In the genomic region with DNA sequence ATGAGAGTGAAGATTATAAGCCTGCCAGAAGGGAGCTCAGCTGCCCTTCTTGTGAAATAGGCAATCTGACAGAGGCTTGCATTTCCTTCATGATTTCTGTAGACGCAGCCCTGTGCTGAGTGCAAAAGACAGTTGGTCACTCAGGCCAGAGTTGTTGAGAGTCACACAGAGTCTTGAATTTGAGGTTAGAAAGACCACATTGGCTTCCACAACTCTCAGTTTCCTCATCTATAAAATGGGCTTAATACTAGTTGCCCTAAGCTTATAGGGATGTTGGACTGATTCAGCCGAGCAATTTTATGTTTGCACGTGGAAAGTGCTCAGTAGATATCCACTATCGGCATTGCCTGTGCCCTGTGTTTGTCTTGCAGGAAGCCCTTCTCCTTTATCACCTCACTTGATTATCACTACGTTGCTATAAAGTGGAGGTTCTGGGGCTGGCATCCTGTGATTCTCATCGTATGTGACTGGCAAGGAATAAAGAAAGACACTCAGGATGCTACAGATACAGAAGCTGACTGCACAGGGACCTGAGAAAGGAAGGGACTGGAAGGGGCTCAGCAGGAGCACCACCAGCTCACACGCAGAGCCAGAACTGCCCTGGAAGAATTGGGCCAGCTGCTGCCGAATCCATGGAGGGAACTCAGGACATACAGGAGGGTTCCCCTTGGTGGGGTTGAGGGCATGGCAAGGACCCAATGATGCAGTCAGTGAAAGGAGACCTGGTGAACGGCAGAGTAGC, we compare ENCODE assay signal across 23 cellular contexts. TPM values are rescaled to one million over a fixed set of nuclear protein-coding genes. Genes with fewer than 3 reads are reported as not detected.
"Had no signal": no experiment of that assay in that cellular context is flagged by ENCODE, and none has a peak within 500 bp of the region (broad histone marks: within the 10 kb centered on the region; RNA-seq: fewer than 3 reads in every experiment).

No MANE protein-coding gene starts in this region.

- H3K9me3 Mint-ChIP-seq: activated naive CD8-positive, alpha-beta T cell treated with anti-CD3 and anti-CD28 coated beads, Interleukin-2, amount 50 U/mL, for 24 hours; activated T-cell treated with anti-CD3 and anti-CD28 coated beads, Interleukin-2, amount 50 U/mL, for 4 hours; T-helper 2 cell treated with Interferon-gamma antibody and Interleukin-4, amounts not matched to agents 5 μg/mL and 100 μg/mL, for 36 hours; WTC11 had no signal

- H3K27ac Mint-ChIP-seq: activated CD8-positive, alpha-beta T cell treated with anti-CD3 and anti-CD28 coated beads, Interleukin-2, amount 10 ng/mL, durations not matched to agents 7 days and 5 days; activated naive CD4-positive, alpha-beta T cell treated with anti-CD3 and anti-CD28 coated beads, Interleukin-2, amount 50 U/mL, for 72 hours; activated naive CD8-positive, alpha-beta T cell treated with anti-CD3 and anti-CD28 coated beads, Interleukin-2, amount 50 U/mL, for 24 hours; T-helper 2 cell treated with Interferon-gamma antibody and Interleukin-4, amounts not matched to agents 5 μg/mL and 100 μg/mL, for 36 hours; WTC11 had no signal

- H3K4me3 ChIP-seq: breast epithelium, Peyer's patch, SJSA1 had no signal

- H3K36me3 ChIP-seq: breast epithelium, Peyer's patch, SJSA1 had no signal

- H3K4me1 ChIP-seq: breast epithelium, Peyer's patch had no signal

- H3K4me1 Mint-ChIP-seq: activated naive CD8-positive, alpha-beta T cell treated with anti-CD3 and anti-CD28 coated beads, Interleukin-2, amount 50 U/mL, for 24 hours had no signal

- H3K9me3 ChIP-seq: Peyer's patch, SJSA1 had no signal

- ATAC-seq: activated CD8-positive, alpha-beta T cell treated with anti-CD3 and anti-CD28 coated beads, Interleukin-2, amount 10 ng/mL, durations not matched to agents 7 days and 5 days; activated naive CD4-positive, alpha-beta T cell treated with anti-CD3 and anti-CD28 coated beads, Interleukin-2, amount 50 U/mL, for 72 hours; activated naive CD8-positive, alpha-beta T cell treated with anti-CD3 and anti-CD28 coated beads, Interleukin-2, amount 50 U/mL, for 24 hours; activated T-cell treated with anti-CD3 and anti-CD28 coated beads, Interleukin-2, amount 50 U/mL, for 4 hours; WTC11 had no signal

- H3K36me3 Mint-ChIP-seq: WTC11 had no signal

- H3K27ac ChIP-seq: breast epithelium, Peyer's patch, SJSA1 had no signal

- H3K4me3 Mint-ChIP-seq: activated CD8-positive, alpha-beta T cell treated with anti-CD3 and anti-CD28 coated beads, Interleukin-2, amount 10 ng/mL, durations not matched to agents 7 days and 5 days; activated naive CD8-positive, alpha-beta T cell treated with anti-CD3 and anti-CD28 coated beads, Interleukin-2, amount 50 U/mL, for 24 hours; activated T-cell treated with anti-CD3 and anti-CD28 coated beads, Interleukin-2, amount 50 U/mL, for 4 hours; T-helper 2 cell treated with Interferon-gamma antibody and Interleukin-4, amounts not matched to agents 5 μg/mL and 100 μg/mL, for 36 hours; WTC11 had no signal

- DNase-seq: activated CD4-positive, alpha-beta T cell treated with anti-CD3 and anti-CD28 coated beads for 48 hours; activated CD4-positive, alpha-beta T cell treated with anti-CD3 and anti-CD28 coated beads, Interleukin-2, amount 50 U/mL, for 4 hours; activated CD4-positive, CD25-positive, alpha-beta regulatory T cell treated with anti-CD3 and anti-CD28 coated beads, Interleukin-2, amount 50 U/mL, for 72 hours; activated CD8-positive, alpha-beta T cell treated with anti-CD3 and anti-CD28 coated beads, Interleukin-2, amount 10 ng/mL, durations not matched to agents 7 days and 5 days; activated effector memory CD4-positive, alpha-beta T cell treated with anti-CD3 and anti-CD28 coated beads, Interleukin-2, amount 50 U/mL, for 16 hours; activated naive CD4-positive, alpha-beta T cell treated with Interleukin-2 at 50 U/mL for 16 hours; activated naive CD8-positive, alpha-beta T cell treated with anti-CD3 and anti-CD28 coated beads, Interleukin-2, amount 50 U/mL, for 24 hours; activated T-cell treated with anti-CD3 and anti-CD28 coated beads, Interleukin-2, amount 50 U/mL, for 4 hours; Karpas-422; NCI-H1105 treated with DMSO at 0.1 percent for 48 hours; NCI-H1436 treated with DMSO at 0.1 percent for 48 hours; NCI-H187; NCI-H2081; NCI-H446; NCI-H524; SHP77 had no signal

- H3K27me3 ChIP-seq: breast epithelium, Peyer's patch, SJSA1 had no signal

RNA-seq across cellular contexts. Expression of a gene that starts 19.8 kb away (rescaled TPM):
- total RNA-seq: activated CD8-positive, alpha-beta T cell treated with anti-CD3 and anti-CD28 coated beads, Interleukin-2, amount 10 ng/mL, durations not matched to agents 7 days and 5 days; activated naive CD4-positive, alpha-beta T cell treated with anti-CD3 and anti-CD28 coated beads, Interleukin-2, amount 50 U/mL, for 72 hours; activated T-cell treated with anti-CD3 and anti-CD28 coated beads, Interleukin-2, amount 50 U/mL, for 4 hours; breast epithelium; Peyer's patch; SJSA1; T-helper 1 cell treated with Interleukin-12 subunit alpha and Interleukin-12 subunit beta and Interleukin-4 antibody, amounts not matched to agents 30 ng/mL and 1 ng/mL, for 36 hours; WTC11 had no signal

RNA-seq across cellular contexts. Expression of a gene that starts 32.1 kb away (rescaled TPM):
- total RNA-seq: activated CD8-positive, alpha-beta T cell treated with anti-CD3 and anti-CD28 coated beads, Interleukin-2, amount 10 ng/mL, durations not matched to agents 7 days and 5 days; activated naive CD4-positive, alpha-beta T cell treated with anti-CD3 and anti-CD28 coated beads, Interleukin-2, amount 50 U/mL, for 72 hours; activated T-cell treated with anti-CD3 and anti-CD28 coated beads, Interleukin-2, amount 50 U/mL, for 4 hours; breast epithelium; Peyer's patch; SJSA1; T-helper 1 cell treated with Interleukin-12 subunit alpha and Interleukin-12 subunit beta and Interleukin-4 antibody, amounts not matched to agents 30 ng/mL and 1 ng/mL, for 36 hours; WTC11 had no signal

RNA-seq across cellular contexts. Expression of a gene that starts 39.8 kb away (rescaled TPM):
- total RNA-seq: activated CD8-positive, alpha-beta T cell treated with anti-CD3 and anti-CD28 coated beads, Interleukin-2, amount 10 ng/mL, durations not matched to agents 7 days and 5 days; activated naive CD4-positive, alpha-beta T cell treated with anti-CD3 and anti-CD28 coated beads, Interleukin-2, amount 50 U/mL, for 72 hours; Peyer's patch; T-helper 1 cell treated with Interleukin-12 subunit alpha and Interleukin-12 subunit beta and Interleukin-4 antibody, amounts not matched to agents 30 ng/mL and 1 ng/mL, for 36 hours had no signal
